Comparison of ENCODE assay signal across 9 cellular contexts in genomic region chr9:130022566-130023146, GRCh38. TPM values are rescaled to one million over a fixed set of nuclear protein-coding genes. Genes with fewer than 3 reads are reported as not detected.
DNase-seq lines count a peak whose midpoint lies in the region; ATAC-seq and TF ChIP-seq lines count a peak whose summit lies in the region.
"Had no signal": no experiment of that assay in that cellular context is flagged by ENCODE, and none has a peak within 500 bp of the region (broad histone marks: within the 10 kb centered on the region; RNA-seq: fewer than 3 reads in every experiment).

No MANE protein-coding gene starts in this region.

- no peak for TF ChIP-seq CTCF in mucosa of descending colon (IDR thresholded peaks at IDR 0.05)
- TF ChIP-seq CTCF in transverse colon (IDR thresholded peaks at IDR 0.05) = no peak

- H3K9me3 ChIP-seq in T-helper 17 cell (ENCODE audit: control insufficient read depth, low read length, poor library complexity, severe bottlenecking) = no peaks in the 10 kb centered on the region
- H3K9me3 ChIP-seq in mucosa of descending colon = no peaks in the 10 kb centered on the region
- no peaks in the 10 kb centered on the region for H3K9me3 ChIP-seq in transverse colon

- TF ChIP-seq EP300 in transverse colon (IDR thresholded peaks at IDR 0.05; ENCODE audit: low read depth) = no peak

- H3K27me3 Mint-ChIP-seq in activated T-cell treated with anti-CD3 and anti-CD28 coated beads, Interleukin-2, amount 50 U/mL, for 72 hours (ENCODE audit: low read depth) = no peaks in the 10 kb centered on the region
- no peaks in the 10 kb centered on the region for H3K27me3 Mint-ChIP-seq in T-helper 17 cell

- no peak for TF ChIP-seq POLR2A in transverse colon (IDR thresholded peaks at IDR 0.05)

- H3K4me1 Mint-ChIP-seq in activated T-cell treated with anti-CD3 and anti-CD28 coated beads, Interleukin-2, amount 50 U/mL, for 72 hours (ENCODE audit: low read depth) = peaks cover 99% of the 10 kb centered on the region
- H3K4me1 Mint-ChIP-seq in T-helper 17 cell = peaks cover 52% of the 10 kb centered on the region

- no peaks in the 10 kb centered on the region for H3K9me3 Mint-ChIP-seq in activated T-cell treated with anti-CD3 and anti-CD28 coated beads, Interleukin-2, amount 50 U/mL, for 72 hours

- in situ Hi-C loops in transverse colon (cut with MboI; ENCODE audit: low pct_ligation_motif_present in 1 of 4, low pct_unique_long_range_greater_than_20kb in 1 of 4, low sequenced_read_pairs in 3 of 4) = no loop called here

- H3K27me3 ChIP-seq in transverse colon = no peaks in the 10 kb centered on the region

- peak overlapping the region; percentile 75 to 94 for H3K4me3 Mint-ChIP-seq in activated T-cell treated with anti-CD3 and anti-CD28 coated beads, Interleukin-2, amount 50 U/mL, for 72 hours
- peak overlapping the region; percentile 76 for H3K4me3 Mint-ChIP-seq in T-helper 17 cell

- no peaks in the 10 kb centered on the region for H3K36me3 ChIP-seq in mucosa of descending colon (ENCODE audit: low read depth)
- H3K36me3 ChIP-seq in transverse colon = no peaks in the 10 kb centered on the region

- H3K4me3 ChIP-seq in mucosa of descending colon = no peak overlapping the region
- no peak overlapping the region for H3K4me3 ChIP-seq in transverse colon

- ATAC-seq in activated T-cell treated with anti-CD3 and anti-CD28 coated beads, Interleukin-2, amount 50 U/mL, for 72 hours (replicated peaks in 1 of 2) = no peak
- ATAC-seq in T-helper 17 cell (no peak), mucosa of descending colon (peak; percentile 29), HG02884 (IDR thresholded peaks at IDR 0.05; ENCODE audit: unreplicated experiment) (no peak)

- H3K36me3 Mint-ChIP-seq in activated T-cell treated with anti-CD3 and anti-CD28 coated beads, Interleukin-2, amount 50 U/mL, for 72 hours (ENCODE audit: insufficient read depth in 2 of 2) = peaks cover 9 to 22% of the 10 kb centered on the region in 2 donors
- no peaks in the 10 kb centered on the region for H3K36me3 Mint-ChIP-seq in T-helper 17 cell (ENCODE audit: low read depth)

- H3K4me1 ChIP-seq in mucosa of descending colon (ENCODE audit: low read depth) = peaks cover 11% of the 10 kb centered on the region
- peaks cover 14 to 62% (median 31%) of the 10 kb centered on the region in 4 donors for H3K4me1 ChIP-seq in transverse colon

- 51 to 73% methylated on average over 5 to 8 of the region's 8 CpGs for WGBS in transverse colon (ENCODE audit: low coverage in 1 of 2), 2 donors

- intact Hi-C loops in mucosa of descending colon (cut with DNase I, micrococcal nuclease) = no loop called here
- intact Hi-C loops in transverse colon (cut with DNase I; ENCODE audit: low total_unique reads) = loop anchor here (5.0 kb wide), 1 partner anchor 700 kb away; no protein-coding TSS in a partner anchor

- H3K27ac ChIP-seq in transverse colon = peak overlapping the region; percentile 60 to 76 (median 70)

- peak overlapping the region; percentile 88 for H3K27ac Mint-ChIP-seq in activated T-cell treated with anti-CD3 and anti-CD28 coated beads, Interleukin-2, amount 50 U/mL, for 72 hours
- H3K27ac Mint-ChIP-seq in T-helper 17 cell = peak overlapping the region; percentile 100

- DNase-seq in activated T-cell treated with anti-CD3 and anti-CD28 coated beads, Interleukin-2, amount 50 U/mL, for 72 hours = no peak
- DNase-seq in activated T-cell treated with anti-CD3 and anti-CD28 coated beads, Interleukin-2, amount 50 U/mL, for 48 hours = no peak
- no peak for DNase-seq in T-helper 17 cell
- no peak for DNase-seq in mucosa of descending colon
- no peak for DNase-seq in transverse colon
- no peak for DNase-seq in AML-193 (lab: John Stamatoyannopoulos, UW)
- no peak for DNase-seq in OCI-M1 (lab: John Stamatoyannopoulos, UW)
- DNase-seq: NCI-H2081 treated with DMSO at 0.1 percent for 48 hours had no signal

RNA-seq across cellular contexts. Expression of gene FNBP1, which starts 20.3 kb away (rescaled TPM):
- total RNA-seq in activated T-cell treated with anti-CD3 and anti-CD28 coated beads, Interleukin-2, amount 50 U/mL, for 72 hours = 100 to 1,000 TPM; 301 to 323 TPM
- total RNA-seq in T-helper 17 cell = 100 to 1,000 TPM; 219 to 221 TPM
- total RNA-seq in mucosa of descending colon = 100 to 1,000 TPM in 1 of 3 donors, 10 to 100 TPM in 2; 40.9 to 176 (median 42.0) TPM
- 100 to 1,000 TPM in 1 of 4 donors, 10 to 100 TPM in 3; 38.5 to 114 (median 62.9) TPM for total RNA-seq in transverse colon

RNA-seq across cellular contexts. Expression of gene GPR107, which starts 31.1 kb away (rescaled TPM):
- 10 to 100 TPM; 27.3 to 31.7 TPM for total RNA-seq in activated T-cell treated with anti-CD3 and anti-CD28 coated beads, Interleukin-2, amount 50 U/mL, for 72 hours
- total RNA-seq in T-helper 17 cell = 10 to 100 TPM; 22.1 to 26.2 TPM
- total RNA-seq in mucosa of descending colon = 10 to 100 TPM; 39.7 to 50.1 (median 49.1) TPM
- total RNA-seq in transverse colon = 10 to 100 TPM; 25.7 to 33.7 (median 32.7) TPM
